ENCODE assay signal across 17 cellular contexts in genomic region chr18:73646772-73647171, GRCh38.
DNase-seq lines count a peak whose midpoint lies in the region; ATAC-seq, FAIRE-seq and TF ChIP-seq lines count a peak whose summit lies in the region.
"Had no signal": no experiment of that assay in that cellular context is flagged by ENCODE, and none has a peak within 500 bp of the region (broad histone marks: within the 10 kb centered on the region; RNA-seq: fewer than 3 reads in every experiment).

No MANE protein-coding gene starts in this region.

- no peak for FAIRE-seq in RCC 7860 (lab: Jason Lieb, UNC)
- FAIRE-seq: endometrium, TTC549 had no signal

- H3K27me3 ChIP-seq in kidney epithelial cell (ENCODE audit: control insufficient read depth, insufficient read depth, low read length) (no peaks in the 10 kb centered on the region), MG63 (no peaks in the 10 kb centered on the region)
- H3K27me3 ChIP-seq: hepatocyte, left lung, stomach had no signal

- peak; percentile 22 for DNase-seq in AG09319 (ENCODE audit: extremely low read depth, low read depth)
- DNase-seq in RCC 7860 (ENCODE audit: low spot score) = peak; percentile 47
- DNase-seq in cardiac fibroblast (ENCODE audit: low read depth in 2 of 2) = peak; percentile 47 to 89
- DNase-seq in kidney epithelial cell (ENCODE audit: low read depth) = peak; percentile 56
- DNase-seq in NCI-H82 (lab: John Stamatoyannopoulos, UW) = no peak
- DNase-seq in NCI-H2081 (lab: John Stamatoyannopoulos, UW) = no peak
- no peak for DNase-seq in MG63
- DNase-seq: activated naive CD8-positive, alpha-beta T cell treated with anti-CD3 and anti-CD28 coated beads, Interleukin-2, amount 10 ng/mL, durations not matched to agents 7 days and 5 days; activated T-cell treated with anti-CD3 and anti-CD28 coated beads, Interleukin-2, amount 50 U/mL, for 24 hours; left lung; naive B cell; NCI-H1105; stomach had no signal

- no peak for TF ChIP-seq CTCF in AG09319 (IDR thresholded peaks at IDR 0.05; ENCODE audit: low read depth, low read length)
- no peak for TF ChIP-seq CTCF in cardiac fibroblast (IDR thresholded peaks at IDR 0.05; ENCODE audit: low read depth, low read length)
- no peak for TF ChIP-seq CTCF in kidney epithelial cell (IDR thresholded peaks at IDR 0.05; ENCODE audit: insufficient read depth, low read length, poor library complexity, severe bottlenecking)

- H3K9me3 ChIP-seq in MG63 = no peaks in the 10 kb centered on the region; the same call in 1 of the 2 replicates
- H3K9me3 ChIP-seq: left lung, stomach had no signal

- no peak for ATAC-seq in HG03196 (IDR thresholded peaks at IDR 0.05; ENCODE audit: unreplicated experiment)
- ATAC-seq: left lung had no signal

- H3K36me3 ChIP-seq in kidney epithelial cell (ENCODE audit: control insufficient read depth, insufficient read depth, low read length) = no peaks in the 10 kb centered on the region
- H3K36me3 ChIP-seq in MG63 = no peaks in the 10 kb centered on the region
- H3K36me3 ChIP-seq: left lung, stomach had no signal

- H3K4me3 ChIP-seq in cardiac fibroblast (replicated peaks in 1 of 2; ENCODE audit: low read depth in 2 of 2, low read length in 2 of 2) (no peak overlapping the region), kidney epithelial cell (ENCODE audit: low read depth, low read length) (no peak overlapping the region), MG63 (no peak overlapping the region)
- H3K4me3 ChIP-seq: hepatocyte, left lung, stomach had no signal

Comparison
In these comparisons a context has a peak if more than half of its experiments do, and no peak if none do; other contexts are left out.
1. DNase-seq: peak in AG09319 (single experiment), RCC 7860 (single experiment), cardiac fibroblast (2 of 2) and kidney epithelial cell (single experiment); none in NCI-H82 (single experiment), NCI-H2081 (0 of 2) and MG63 (single experiment).